36 cellular contexts compared by ENCODE assay signal in the genomic region with DNA sequence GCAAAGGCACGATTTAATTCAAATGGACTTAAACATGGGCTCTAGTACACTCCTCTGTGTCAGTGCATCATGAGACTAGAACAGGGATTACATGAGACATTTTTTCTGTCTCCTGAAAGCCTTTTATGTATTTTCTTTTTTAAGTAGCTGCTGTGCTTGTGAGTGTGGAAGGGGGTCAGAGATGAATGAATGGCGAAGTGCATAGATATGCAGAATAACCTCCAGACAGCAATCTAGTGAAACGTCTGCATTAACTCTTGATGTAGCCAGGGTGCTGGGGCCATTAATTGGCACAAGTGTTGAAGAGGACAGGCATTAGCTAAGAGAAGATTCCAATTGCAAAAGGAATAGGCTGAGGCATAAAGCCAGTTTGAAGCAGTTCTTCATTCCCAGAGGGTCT.
"Had no signal": no experiment of that assay in that cellular context is flagged by ENCODE, and none has a peak within 500 bp of the region (broad histone marks: within the 10 kb centered on the region; RNA-seq: fewer than 3 reads in every experiment).

No MANE protein-coding gene starts in this region.

- H3K4me3 Mint-ChIP-seq: activated naive CD4-positive, alpha-beta T cell treated with anti-CD3 and anti-CD28 coated beads for 36 hours; activated naive CD4-positive, alpha-beta T cell treated with anti-CD3 and anti-CD28 coated beads, Interleukin-2, amount 10 ng/mL, durations not matched to agents 7 days and 5 days; activated naive CD4-positive, alpha-beta T cell treated with anti-CD3 and anti-CD28 coated beads, Interleukin-2, amount 50 U/mL, for 24 hours; activated naive CD8-positive, alpha-beta T cell; activated naive CD8-positive, alpha-beta T cell treated with anti-CD3 and anti-CD28 coated beads for 36 hours; activated naive CD8-positive, alpha-beta T cell treated with anti-CD3 and anti-CD28 coated beads, Interleukin-2, amount 10 ng/mL, durations not matched to agents 7 days and 5 days; activated naive CD8-positive, alpha-beta T cell treated with anti-CD3 and anti-CD28 coated beads, Interleukin-2, amount 50 U/mL, for 24 hours; activated T-cell treated with anti-CD3 and anti-CD28 coated beads, Interleukin-2, amount 50 U/mL, for 4 hours; activated T-cell treated with anti-CD3 and anti-CD28 coated beads, Interleukin-2, amount 50 U/mL, for 72 hours; activated T-helper 1 cell treated with anti-CD3 and anti-CD28 coated beads, Interleukin-12 subunit alpha, Interleukin-12 subunit beta, Interleukin-2, Interleukin-4 antibody, amounts not matched to agents 30 ng/mL and 10 ng/mL and 1 ng/mL, durations not matched to agents 14 hours and 24 hours and 36 hours; activated T-helper 17 cell treated with anti-CD3 and anti-CD28 coated beads, Interleukin-2, amount 50 U/mL, for 72 hours; brain; central memory CD8-positive, alpha-beta T cell had no signal

- ATAC-seq: activated naive CD4-positive, alpha-beta T cell treated with anti-CD3 and anti-CD28 coated beads, Interleukin-2, amount 50 U/mL, for 72 hours; activated naive CD8-positive, alpha-beta T cell treated with anti-CD3 and anti-CD28 coated beads, Interleukin-2, amount 50 U/mL, for 24 hours; activated T-cell treated with anti-CD3 and anti-CD28 coated beads, Interleukin-2, amount 50 U/mL, for 4 hours; activated T-cell treated with anti-CD3 and anti-CD28 coated beads, Interleukin-2, amount 50 U/mL, for 72 hours; activated T-helper 17 cell treated with anti-CD3 and anti-CD28 coated beads, Interleukin-2, amount 50 U/mL, for 72 hours; body of pancreas had no signal

- DNase-seq: activated effector memory CD4-positive, alpha-beta T cell treated with anti-CD3 and anti-CD28 coated beads, Interleukin-2, amount 50 U/mL, for 16 hours; activated effector memory CD4-positive, alpha-beta T cell treated with Interleukin-2 at 50 U/mL for 16 hours; activated gamma-delta T cell; activated gamma-delta T cell treated with Interleukin-2 at 50 U/mL for 16 hours; activated naive CD4-positive, alpha-beta T cell; activated naive CD4-positive, alpha-beta T cell treated with anti-CD3 and anti-CD28 coated beads for 36 hours; activated naive CD4-positive, alpha-beta T cell treated with anti-CD3 and anti-CD28 coated beads, Interleukin-2, amount 10 ng/mL, durations not matched to agents 7 days and 5 days; activated naive CD4-positive, alpha-beta T cell treated with anti-CD3 and anti-CD28 coated beads, Interleukin-2, amount 50 U/mL, for 16 hours; activated naive CD4-positive, alpha-beta T cell treated with Interleukin-2 at 50 U/mL for 16 hours; activated naive CD8-positive, alpha-beta T cell treated with anti-CD3 and anti-CD28 coated beads for 36 hours; activated naive CD8-positive, alpha-beta T cell treated with anti-CD3 and anti-CD28 coated beads, Interleukin-2, amount 10 ng/mL, durations not matched to agents 7 days and 5 days; activated naive CD8-positive, alpha-beta T cell treated with anti-CD3 and anti-CD28 coated beads, Interleukin-2, amount 50 U/mL, for 24 hours; activated T-cell treated with anti-CD3 and anti-CD28 coated beads, Interleukin-2, amount 50 U/mL, for 4 hours; activated T-cell treated with anti-CD3 and anti-CD28 coated beads, Interleukin-2, amount 50 U/mL, for 48 hours; activated T-cell treated with anti-CD3 and anti-CD28 coated beads, Interleukin-2, amount 50 U/mL, for 72 hours; adrenal gland; amniotic stem cell; amygdala; anterior cingulate cortex; aorta; body of pancreas; brain microvascular endothelial cell; caudate nucleus; central memory CD4-positive, alpha-beta T cell; cerebellar nuclear complex had no signal

- H3K4me1 ChIP-seq: adrenal gland, ascending aorta, body of pancreas, breast epithelium had no signal

- H3K9me3 ChIP-seq: adrenal gland, ascending aorta, body of pancreas, breast epithelium had no signal

- H3K36me3 ChIP-seq: adrenal gland, ascending aorta, brain microvascular endothelial cell, breast epithelium, cardiac muscle cell had no signal

- H3K4me3 ChIP-seq: adrenal gland, ascending aorta, body of pancreas, breast epithelium, cardiac muscle cell had no signal

- H3K27me3 ChIP-seq: adrenal gland, ascending aorta, body of pancreas, brain microvascular endothelial cell, breast epithelium had no signal

- H3K27ac Mint-ChIP-seq: activated naive CD4-positive, alpha-beta T cell treated with anti-CD3 and anti-CD28 coated beads for 36 hours; activated naive CD4-positive, alpha-beta T cell treated with anti-CD3 and anti-CD28 coated beads, Interleukin-2, amount 10 ng/mL, durations not matched to agents 7 days and 5 days; activated naive CD4-positive, alpha-beta T cell treated with anti-CD3 and anti-CD28 coated beads, Interleukin-2, amount 50 U/mL, for 24 hours; activated naive CD4-positive, alpha-beta T cell treated with anti-CD3 and anti-CD28 coated beads, Interleukin-2, amount 50 U/mL, for 72 hours; activated naive CD8-positive, alpha-beta T cell; activated naive CD8-positive, alpha-beta T cell treated with anti-CD3 and anti-CD28 coated beads for 36 hours; activated naive CD8-positive, alpha-beta T cell treated with anti-CD3 and anti-CD28 coated beads, Interleukin-2, amount 10 ng/mL, durations not matched to agents 7 days and 5 days; activated naive CD8-positive, alpha-beta T cell treated with anti-CD3 and anti-CD28 coated beads, Interleukin-2, amount 50 U/mL, for 24 hours; activated T-cell treated with anti-CD3 and anti-CD28 coated beads, Interleukin-2, amount 50 U/mL, for 72 hours; activated T-helper 1 cell treated with anti-CD3 and anti-CD28 coated beads, Interleukin-12 subunit alpha, Interleukin-12 subunit beta, Interleukin-2, Interleukin-4 antibody, amounts not matched to agents 30 ng/mL and 10 ng/mL and 1 ng/mL, durations not matched to agents 14 hours and 24 hours and 36 hours; activated T-helper 17 cell treated with anti-CD3 and anti-CD28 coated beads, Interleukin-2, amount 50 U/mL, for 72 hours; activated T-helper 2 cell treated with anti-CD3 and anti-CD28 coated beads, Interferon-gamma antibody, Interleukin-2, Interleukin-4, amounts not matched to agents 10 μg/mL and 5 μg/mL and 100 μg/mL, durations not matched to agents 14 hours and 24 hours and 36 hours had no signal

- H3K36me3 Mint-ChIP-seq: activated naive CD4-positive, alpha-beta T cell treated with anti-CD3 and anti-CD28 coated beads, Interleukin-2, amount 10 ng/mL, durations not matched to agents 7 days and 5 days; activated naive CD4-positive, alpha-beta T cell treated with anti-CD3 and anti-CD28 coated beads, Interleukin-2, amount 50 U/mL, for 24 hours; activated naive CD4-positive, alpha-beta T cell treated with anti-CD3 and anti-CD28 coated beads, Interleukin-2, amount 50 U/mL, for 72 hours; activated naive CD8-positive, alpha-beta T cell; activated naive CD8-positive, alpha-beta T cell treated with anti-CD3 and anti-CD28 coated beads for 36 hours; activated naive CD8-positive, alpha-beta T cell treated with anti-CD3 and anti-CD28 coated beads, Interleukin-2, amount 10 ng/mL, durations not matched to agents 7 days and 5 days; brain had no signal

- H3K4me1 Mint-ChIP-seq: activated naive CD4-positive, alpha-beta T cell treated with anti-CD3 and anti-CD28 coated beads, Interleukin-2, amount 10 ng/mL, durations not matched to agents 7 days and 5 days; activated naive CD4-positive, alpha-beta T cell treated with anti-CD3 and anti-CD28 coated beads, Interleukin-2, amount 50 U/mL, for 24 hours; activated naive CD8-positive, alpha-beta T cell treated with anti-CD3 and anti-CD28 coated beads for 36 hours; activated naive CD8-positive, alpha-beta T cell treated with anti-CD3 and anti-CD28 coated beads, Interleukin-2, amount 10 ng/mL, durations not matched to agents 7 days and 5 days; activated naive CD8-positive, alpha-beta T cell treated with anti-CD3 and anti-CD28 coated beads, Interleukin-2, amount 50 U/mL, for 24 hours; activated T-helper 17 cell treated with anti-CD3 and anti-CD28 coated beads, Interleukin-2, amount 50 U/mL, for 72 hours; central memory CD8-positive, alpha-beta T cell had no signal

- H3K9me3 Mint-ChIP-seq: activated naive CD4-positive, alpha-beta T cell treated with anti-CD3 and anti-CD28 coated beads for 36 hours; activated naive CD4-positive, alpha-beta T cell treated with anti-CD3 and anti-CD28 coated beads, Interleukin-2, amount 10 ng/mL, durations not matched to agents 7 days and 5 days; activated naive CD4-positive, alpha-beta T cell treated with anti-CD3 and anti-CD28 coated beads, Interleukin-2, amount 50 U/mL, for 24 hours; activated naive CD4-positive, alpha-beta T cell treated with anti-CD3 and anti-CD28 coated beads, Interleukin-2, amount 50 U/mL, for 72 hours; activated naive CD8-positive, alpha-beta T cell treated with anti-CD3 and anti-CD28 coated beads, Interleukin-2, amount 10 ng/mL, durations not matched to agents 7 days and 5 days; activated naive CD8-positive, alpha-beta T cell treated with anti-CD3 and anti-CD28 coated beads, Interleukin-2, amount 50 U/mL, for 24 hours; activated T-cell treated with anti-CD3 and anti-CD28 coated beads, Interleukin-2, amount 50 U/mL, for 4 hours; activated T-helper 1 cell treated with anti-CD3 and anti-CD28 coated beads, Interleukin-12 subunit alpha, Interleukin-12 subunit beta, Interleukin-2, Interleukin-4 antibody, amounts not matched to agents 30 ng/mL and 10 ng/mL and 1 ng/mL, durations not matched to agents 14 hours and 24 hours and 36 hours; activated T-helper 17 cell treated with anti-CD3 and anti-CD28 coated beads, Interleukin-2, amount 50 U/mL, for 72 hours; activated T-helper 2 cell treated with anti-CD3 and anti-CD28 coated beads, Interferon-gamma antibody, Interleukin-2, Interleukin-4, amounts not matched to agents 10 μg/mL and 5 μg/mL and 100 μg/mL, durations not matched to agents 14 hours and 24 hours and 36 hours; central memory CD8-positive, alpha-beta T cell had no signal

- H3K27ac ChIP-seq: adrenal gland, ascending aorta, body of pancreas, brain microvascular endothelial cell, breast epithelium, cardiac muscle cell had no signal
